In the genomic region with DNA sequence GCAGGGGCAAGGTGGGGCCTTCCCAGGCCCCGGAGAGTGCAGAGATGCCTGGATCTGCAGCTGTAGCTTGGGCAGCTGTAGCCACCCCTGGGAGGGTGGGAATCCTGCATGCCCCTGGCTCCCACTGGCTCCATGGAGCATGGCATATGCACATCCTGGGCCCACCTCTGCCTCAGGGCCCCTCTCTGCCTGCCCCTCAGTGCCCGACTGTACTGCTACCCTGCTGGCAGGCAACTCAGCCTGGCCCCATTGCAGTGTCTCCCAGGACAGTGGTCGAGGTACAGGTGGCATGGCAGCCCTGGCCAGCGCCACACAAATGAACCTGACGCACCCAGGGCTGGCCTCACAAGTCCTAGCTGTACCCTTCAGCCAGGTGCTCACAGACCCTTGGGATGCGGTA, we compare ENCODE assay signal across 1 cellular context.
TF ChIP-seq lines count a peak whose summit lies in the region.

No MANE protein-coding gene starts in this region.

TF ChIP-seq in H1, 55 proteins besides CTCF, POLR2A, EP300 and RAD21 (continued from another document):
- TF ChIP-seq JUND (IDR thresholded peaks at IDR 0.05; ENCODE audit: low read length) (no peak), ZNF274 (IDR thresholded peaks at IDR 0.05; ENCODE audit: borderline replicate concordance, extremely low read depth, low read length) (no peak), GABPA (IDR thresholded peaks at IDR 0.05; ENCODE audit: borderline replicate concordance, insufficient read depth, low read length) (no peak), CBX8 (IDR thresholded peaks at IDR 0.05; ENCODE audit: borderline replicate concordance, low read depth, low read length) (no peak)
